Comparison of ENCODE assay signal across 8 cellular contexts in the genomic region with DNA sequence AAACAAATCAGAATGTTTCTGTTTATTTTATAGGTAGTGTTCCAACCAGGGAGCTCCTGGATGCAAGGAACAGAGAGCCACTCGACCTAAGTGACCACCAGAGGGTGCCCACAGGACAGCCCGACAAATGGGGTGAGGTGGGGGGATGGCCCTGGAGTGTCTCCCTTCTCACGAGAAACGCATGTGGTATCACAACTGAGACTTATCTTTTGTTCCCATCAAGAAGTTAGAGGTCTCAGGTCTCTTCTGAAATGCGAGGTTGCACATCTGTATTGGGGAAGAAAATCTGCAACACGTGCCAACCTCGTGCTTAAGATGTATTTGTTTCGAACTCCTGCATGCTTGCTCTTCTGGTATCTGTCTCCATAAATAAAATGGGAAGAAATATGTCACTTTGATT.
DNase-seq lines count a peak whose midpoint lies in the region; ATAC-seq and TF ChIP-seq lines count a peak whose summit lies in the region.

No MANE protein-coding gene starts in this region.

- ATAC-seq in WTC11: peak; percentile 99
- peak; percentile 66 for ATAC-seq in left lung
- ATAC-seq in GM21723 (IDR thresholded peaks at IDR 0.05; ENCODE audit: unreplicated experiment): no peak

- H3K27me3 Mint-ChIP-seq in WTC11 (ENCODE audit: low read depth): no peaks in the 10 kb centered on the region; the same call in 1 of the 2 replicates

- CTCF ChIA-PET in HEK293 (lab: Yijun Ruan, JAX) (interaction anchor here (0.6 to 1.8 kb wide), 11 partner anchors 9 to 722 kb away, joined by 3 to 23 read pairs (median 4); no protein-coding TSS in a partner anchor), WTC11 (lab: Charles Lee) (interaction anchor here (0.5 to 4.7 kb wide), 36 partner anchors 9 to 447 kb away, joined by 3 to 153 read pairs (median 4); no protein-coding TSS in a partner anchor)

- peaks cover 23% of the 10 kb centered on the region for H3K9me3 Mint-ChIP-seq in WTC11

- peaks cover 29% of the 10 kb centered on the region for H3K4me1 Mint-ChIP-seq in WTC11

- no peaks in the 10 kb centered on the region for H3K27me3 ChIP-seq in left lung

- intact Hi-C loops in left lung (cut with DNase I): no loop called here

- H3K9me3 ChIP-seq in HEK293 (ENCODE audit: control insufficient read depth, insufficient read depth, low read depth, low read length): no peaks in the 10 kb centered on the region
- H3K9me3 ChIP-seq in left lung: peaks cover 0 to 2% of the 10 kb centered on the region in 2 donors

- no peak overlapping the region for H3K4me3 ChIP-seq in HEK293 (ENCODE audit: low read depth, low read length)
- H3K4me3 ChIP-seq in left lung: no peak overlapping the region

- H3K27ac ChIP-seq in HEK293 (ENCODE audit: extremely low read depth, low read depth, low read length): no peak overlapping the region
- H3K27ac ChIP-seq in left lung: no peak overlapping the region

- TF ChIP-seq CTCF in HEK293 (tag by site-specific recombination; IDR thresholded peaks at IDR 0.05): 0 out of 2 replicates have a peak, but pooled peaks have one; percentile 23
- TF ChIP-seq CTCF in WTC11 (IDR thresholded peaks at IDR 0.05): peak; percentile 35; the same call in 1 of the 2 replicates
- peak; percentile 10 to 30 for TF ChIP-seq CTCF in left lung (IDR thresholded peaks at IDR 0.05)

- H3K36me3 Mint-ChIP-seq in WTC11: peaks cover 10% of the 10 kb centered on the region

- POLR2A ChIA-PET in HEK293 (lab: Yijun Ruan, JAX): no interaction called here
- POLR2A ChIA-PET in WTC11 (lab: Charles Lee): no interaction called here

- H3K36me3 ChIP-seq in HEK293 (ENCODE audit: control insufficient read depth in 2 of 2, insufficient read depth in 1 of 2, low read length in 2 of 2) (no peaks in the 10 kb centered on the region), left lung (no peaks in the 10 kb centered on the region)

- no peaks in the 10 kb centered on the region for H3K4me1 ChIP-seq in HEK293 (ENCODE audit: control insufficient read depth, insufficient read depth, low read length)
- H3K4me1 ChIP-seq in left lung: no peaks in the 10 kb centered on the region

- DNase-seq in COLO668 (lab: John Stamatoyannopoulos, UW; ENCODE audit: unreplicated experiment): peak; percentile 10
- DNase-seq in WTC11 (ENCODE audit: low spot score): peak; percentile 78
- DNase-seq in left lung: no peak
- no peak for DNase-seq in ureter (ENCODE audit: low spot score)
- no peak for DNase-seq in T-helper 2 cell
- DNase-seq in DMS153 treated with DMSO at 0.1 percent for 48 hours (lab: John Stamatoyannopoulos, UW; ENCODE audit: unreplicated experiment): no peak

- no peak overlapping the region for H3K4me3 Mint-ChIP-seq in WTC11

- no peak overlapping the region for H3K27ac Mint-ChIP-seq in WTC11

TF ChIP-seq in HEK293, 187 proteins besides CTCF, POLR2A, EP300 and RAD21:
- no peak for TF ChIP-seq ZNF132 (tag by site-specific recombination; IDR thresholded peaks at IDR 0.05; ENCODE audit: borderline replicate concordance)
- TF ChIP-seq ZNF654 (tag by site-specific recombination; IDR thresholded peaks at IDR 0.05; ENCODE audit: low read depth): peak; percentile 31

TF ChIP-seq in WTC11, 78 proteins besides CTCF, POLR2A, EP300 and RAD21 (continues in another document):
- TF ChIP-seq, protein P1, sequence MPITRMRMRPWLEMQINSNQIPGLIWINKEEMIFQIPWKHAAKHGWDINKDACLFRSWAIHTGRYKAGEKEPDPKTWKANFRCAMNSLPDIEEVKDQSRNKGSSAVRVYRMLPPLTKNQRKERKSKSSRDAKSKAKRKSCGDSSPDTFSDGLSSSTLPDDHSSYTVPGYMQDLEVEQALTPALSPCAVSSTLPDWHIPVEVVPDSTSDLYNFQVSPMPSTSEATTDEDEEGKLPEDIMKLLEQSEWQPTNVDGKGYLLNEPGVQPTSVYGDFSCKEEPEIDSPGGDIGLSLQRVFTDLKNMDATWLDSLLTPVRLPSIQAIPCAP (CRISPR knock-in tag; IDR thresholded peaks at IDR 0.05): no peak
- TF ChIP-seq TP53 (CRISPR knock-in tag; IDR thresholded peaks at IDR 0.05): no peak
- TF ChIP-seq, protein P2, sequence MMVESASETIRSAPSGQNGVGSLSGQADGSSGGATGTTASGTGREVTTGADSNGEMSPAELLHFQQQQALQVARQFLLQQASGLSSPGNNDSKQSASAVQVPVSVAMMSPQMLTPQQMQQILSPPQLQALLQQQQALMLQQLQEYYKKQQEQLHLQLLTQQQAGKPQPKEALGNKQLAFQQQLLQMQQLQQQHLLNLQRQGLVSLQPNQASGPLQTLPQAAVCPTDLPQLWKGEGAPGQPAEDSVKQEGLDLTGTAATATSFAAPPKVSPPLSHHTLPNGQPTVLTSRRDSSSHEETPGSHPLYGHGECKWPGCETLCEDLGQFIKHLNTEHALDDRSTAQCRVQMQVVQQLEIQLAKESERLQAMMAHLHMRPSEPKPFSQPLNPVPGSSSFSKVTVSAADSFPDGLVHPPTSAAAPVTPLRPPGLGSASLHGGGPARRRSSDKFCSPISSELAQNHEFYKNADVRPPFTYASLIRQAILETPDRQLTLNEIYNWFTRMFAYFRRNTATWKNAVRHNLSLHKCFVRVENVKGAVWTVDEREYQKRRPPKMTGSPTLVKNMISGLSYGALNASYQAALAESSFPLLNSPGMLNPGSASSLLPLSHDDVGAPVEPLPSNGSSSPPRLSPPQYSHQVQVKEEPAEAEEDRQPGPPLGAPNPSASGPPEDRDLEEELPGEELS (CRISPR knock-in tag; IDR thresholded peaks at IDR 0.05): no peak
- TF ChIP-seq STAT6 (CRISPR knock-in tag; conservative IDR thresholded peaks at IDR 0.05; ENCODE audit: low read depth): no peak
- TF ChIP-seq RORB (CRISPR knock-in tag; IDR thresholded peaks at IDR 0.05): no peak
- TF ChIP-seq, protein P3, sequence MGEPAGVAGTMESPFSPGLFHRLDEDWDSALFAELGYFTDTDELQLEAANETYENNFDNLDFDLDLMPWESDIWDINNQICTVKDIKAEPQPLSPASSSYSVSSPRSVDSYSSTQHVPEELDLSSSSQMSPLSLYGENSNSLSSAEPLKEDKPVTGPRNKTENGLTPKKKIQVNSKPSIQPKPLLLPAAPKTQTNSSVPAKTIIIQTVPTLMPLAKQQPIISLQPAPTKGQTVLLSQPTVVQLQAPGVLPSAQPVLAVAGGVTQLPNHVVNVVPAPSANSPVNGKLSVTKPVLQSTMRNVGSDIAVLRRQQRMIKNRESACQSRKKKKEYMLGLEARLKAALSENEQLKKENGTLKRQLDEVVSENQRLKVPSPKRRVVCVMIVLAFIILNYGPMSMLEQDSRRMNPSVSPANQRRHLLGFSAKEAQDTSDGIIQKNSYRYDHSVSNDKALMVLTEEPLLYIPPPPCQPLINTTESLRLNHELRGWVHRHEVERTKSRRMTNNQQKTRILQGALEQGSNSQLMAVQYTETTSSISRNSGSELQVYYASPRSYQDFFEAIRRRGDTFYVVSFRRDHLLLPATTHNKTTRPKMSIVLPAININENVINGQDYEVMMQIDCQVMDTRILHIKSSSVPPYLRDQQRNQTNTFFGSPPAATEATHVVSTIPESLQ (CRISPR knock-in tag; IDR thresholded peaks at IDR 0.05): no peak
- TF ChIP-seq, protein P4, sequence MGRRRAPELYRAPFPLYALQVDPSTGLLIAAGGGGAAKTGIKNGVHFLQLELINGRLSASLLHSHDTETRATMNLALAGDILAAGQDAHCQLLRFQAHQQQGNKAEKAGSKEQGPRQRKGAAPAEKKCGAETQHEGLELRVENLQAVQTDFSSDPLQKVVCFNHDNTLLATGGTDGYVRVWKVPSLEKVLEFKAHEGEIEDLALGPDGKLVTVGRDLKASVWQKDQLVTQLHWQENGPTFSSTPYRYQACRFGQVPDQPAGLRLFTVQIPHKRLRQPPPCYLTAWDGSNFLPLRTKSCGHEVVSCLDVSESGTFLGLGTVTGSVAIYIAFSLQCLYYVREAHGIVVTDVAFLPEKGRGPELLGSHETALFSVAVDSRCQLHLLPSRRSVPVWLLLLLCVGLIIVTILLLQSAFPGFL (CRISPR knock-in tag; IDR thresholded peaks at IDR 0.05; ENCODE audit: borderline replicate concordance): no peak
- no peak for TF ChIP-seq JUN (CRISPR knock-in tag; IDR thresholded peaks at IDR 0.05)

Comparison
In these comparisons a context has a peak if more than half of its experiments do, and no peak if none do; other contexts are left out.
1. DNase-seq: peak in COLO668 (single experiment) and WTC11 (single experiment); none in left lung (0 of 2), ureter (single experiment), T-helper 2 cell (0 of 5) and DMS153 treated with DMSO at 0.1 percent for 48 hours (single experiment).
2. Peak in every context shown above with its lines, with median percentiles within 50 percentile points of each other: CTCF ChIP-seq.